20 cellular contexts compared by ENCODE assay signal in the genomic region with DNA sequence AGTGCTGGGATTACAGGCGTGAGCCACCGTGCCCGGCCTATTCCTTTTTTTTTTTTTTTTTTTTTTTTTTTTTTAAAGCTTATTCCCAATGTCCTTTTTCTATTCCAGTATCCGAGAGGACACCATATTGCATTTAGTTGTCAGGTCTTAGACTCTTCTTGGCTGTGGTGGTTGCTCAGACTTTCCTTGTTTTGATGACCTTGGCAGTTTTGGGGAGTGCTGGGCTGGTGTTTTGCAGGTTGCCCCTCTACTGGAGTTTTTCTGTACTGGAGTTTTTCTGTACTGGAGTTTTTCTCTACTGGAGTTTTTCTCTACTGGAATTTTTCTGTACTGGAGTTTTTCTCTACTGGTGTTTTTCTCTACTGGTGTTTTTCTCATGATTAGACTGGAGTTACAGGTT.
DNase-seq lines count a peak whose midpoint lies in the region; ATAC-seq, FAIRE-seq and TF ChIP-seq lines count a peak whose summit lies in the region.
"Had no signal": no experiment of that assay in that cellular context is flagged by ENCODE, and none has a peak within 500 bp of the region (broad histone marks: within the 10 kb centered on the region; RNA-seq: fewer than 3 reads in every experiment).

No MANE protein-coding gene starts in this region.

- H3K4me1 ChIP-seq in HepG2 (ENCODE audit: insufficient read depth, low read length) (no peaks in the 10 kb centered on the region), right lobe of liver (no peaks in the 10 kb centered on the region), lung (ENCODE audit: control insufficient read depth in 2 of 2, insufficient read depth in 2 of 2, low read length in 2 of 2) (peaks cover 8 to 18% of the 10 kb centered on the region in 2 donors), ascending aorta (peaks cover 0 to 2% of the 10 kb centered on the region in 2 donors)

- no peak for DNase-seq in HepG2 (ENCODE audit: low spot score)
- no peak for DNase-seq in right lobe of liver
- DNase-seq in RWPE1 (ENCODE audit: low spot score): no peak
- DNase-seq in lung (ENCODE audit: low spot score): peak; percentile 9
- DNase-seq in type B pancreatic cell (ENCODE audit: extremely low spot score, unreplicated experiment): no peak
- no peak for DNase-seq in ascending aorta (ENCODE audit: low spot score in 2 of 2)
- DNase-seq in WERI-Rb-1: no peak
- DNase-seq in NCI-H524 treated with DMSO at 0.1 percent for 48 hours (lab: John Stamatoyannopoulos, UW): no peak
- DNase-seq: 8988T; ACHN; Calu3; CD4-positive, alpha-beta T cell; DMS 273 treated with DMSO at 0.1 percent for 48 hours; DMS79; EL; GM23248 had no signal

- H3K9me3 ChIP-seq in HepG2 (ENCODE audit: low read length) (no peaks in the 10 kb centered on the region), right lobe of liver (no peaks in the 10 kb centered on the region), lung (ENCODE audit: control insufficient read depth in 2 of 2, insufficient read depth in 1 of 2, low read length in 1 of 2) (no peaks in the 10 kb centered on the region), ascending aorta (no peaks in the 10 kb centered on the region), WERI-Rb-1 (ENCODE audit: severe bottlenecking) (no peaks in the 10 kb centered on the region)

- POLR2A ChIA-PET in HepG2 (lab: Yijun Ruan, JAX): no interaction called here
- POLR2A ChIA-PET in RWPE1 (lab: Yijun Ruan, JAX; ENCODE audit: low non-redundant PET): no interaction called here

- no peak overlapping the region for H3K4me3 Mint-ChIP-seq in type B pancreatic cell
- H3K4me3 Mint-ChIP-seq: CD4-positive, alpha-beta T cell had no signal

- BruUV-seq in HepG2 (replicated peaks; lab: Mats Ljungman, UMichigan): no TSS peak

- H3K36me3 ChIP-seq in HepG2 (replicated peaks in 1 of 2; ENCODE audit: control insufficient read depth in 1 of 2, insufficient read depth in 2 of 2, low read length in 2 of 2): no peaks in the 10 kb centered on the region
- no peaks in the 10 kb centered on the region for H3K36me3 ChIP-seq in right lobe of liver
- H3K36me3 ChIP-seq in lung (ENCODE audit: control insufficient read depth in 2 of 2, insufficient read depth in 2 of 2, low read length in 2 of 2): peaks cover 0 to 2% of the 10 kb centered on the region in 2 donors
- H3K36me3 ChIP-seq in ascending aorta: no peaks in the 10 kb centered on the region
- no peaks in the 10 kb centered on the region for H3K36me3 ChIP-seq in WERI-Rb-1
- H3K36me3 ChIP-seq: BLaER1 treated with 17β-estradiol and CSF1 and Interleukin-3, amounts not matched to agents 10 nM and 100 nM had no signal

- no peak for FAIRE-seq in HepG2 (lab: Jason Lieb, UNC)
- FAIRE-seq: G401.6, GM12891, H54 had no signal

- no peak for TF ChIP-seq CTCF in HepG2 (CRISPR knock-in tag; IDR thresholded peaks at IDR 0.05)
- TF ChIP-seq CTCF in right lobe of liver (IDR thresholded peaks at IDR 0.05): no peak
- TF ChIP-seq CTCF in RWPE1 (conservative IDR thresholded peaks at IDR 0.05; ENCODE audit: low read depth): no peak
- no peak for TF ChIP-seq CTCF in lung (IDR thresholded peaks at IDR 0.05; ENCODE audit: control extremely low read depth, extremely low read depth)
- TF ChIP-seq CTCF in type B pancreatic cell (conservative IDR thresholded peaks at IDR 0.05): no peak
- no peak for TF ChIP-seq CTCF in ascending aorta (IDR thresholded peaks at IDR 0.05)
- TF ChIP-seq CTCF in WERI-Rb-1 (IDR thresholded peaks at IDR 0.05; ENCODE audit: low read depth, low read length): no peak

- H4K20me1 ChIP-seq in HepG2 (ENCODE audit: insufficient read depth, low read length): no peaks in the 10 kb centered on the region
- H4K20me1 ChIP-seq: BLaER1 treated with 17β-estradiol and CSF1 and Interleukin-3, amounts not matched to agents 10 nM and 100 nM had no signal

- no peak overlapping the region for H3K9ac ChIP-seq in HepG2 (ENCODE audit: insufficient read depth, low read depth, low read length)
- H3K9ac ChIP-seq: BLaER1 treated with 17β-estradiol and CSF1 and Interleukin-3, amounts not matched to agents 10 nM and 100 nM; GM23248 had no signal

- TF ChIP-seq POLR2A in HepG2 (IDR thresholded peaks at IDR 0.05; ENCODE audit: insufficient read depth in 1 of 2, low read depth in 2 of 2, low read length in 2 of 2) (no peak), right lobe of liver (IDR thresholded peaks at IDR 0.05) (no peak)

- TF ChIP-seq EP300 in HepG2 (IDR thresholded peaks at IDR 0.05; ENCODE audit: low read depth in 2 of 2, low read length in 2 of 2): no peak
- TF ChIP-seq EP300 in HepG2 (CRISPR knock-in tag; IDR thresholded peaks at IDR 0.05; ENCODE audit: borderline replicate concordance): no peak

- intact Hi-C loops in HepG2 (cut with micrococcal nuclease; ENCODE audit: unreplicated experiment): loop anchor here (1.0 to 5.0 kb wide), 3 partner anchors 81 to 216 kb away; no protein-coding TSS in a partner anchor
- intact Hi-C loops in right lobe of liver (cut with DNase I): no loop called here
- intact Hi-C loops in ascending aorta (cut with DNase I): loop anchor here (1.0 kb wide), 3 partner anchors 81 to 216 kb away; no protein-coding TSS in a partner anchor

- H3K9me3 Mint-ChIP-seq in type B pancreatic cell: peaks cover 3% of the 10 kb centered on the region
- H3K9me3 Mint-ChIP-seq: CD4-positive, alpha-beta T cell had no signal

- no peak for TF ChIP-seq RAD21 in HepG2 (CRISPR knock-in tag; IDR thresholded peaks at IDR 0.05)

- WGBS in HepG2 (ENCODE audit: low lambda C conversion rate): 73% methylated on average over 4 of the region's 4 CpGs
- WGBS in right lobe of liver (ENCODE audit: insufficient coverage, low coverage, low lambda C conversion rate, missing lambda C conversion rate): 67% methylated on average over 3 of the region's 4 CpGs
- WGBS in lung, 2 donors: 91 to 100% methylated on average over 4 of the region's 4 CpGs

- peaks cover 30% of the 10 kb centered on the region for H3K36me3 Mint-ChIP-seq in type B pancreatic cell

- ATAC-seq in HepG2 (no peak), right lobe of liver (no peak), lung (ENCODE audit: insufficient read depth, low FRiP score) (no peak)

- peaks cover 28% of the 10 kb centered on the region for H3K4me1 Mint-ChIP-seq in type B pancreatic cell (ENCODE audit: unreplicated experiment)

- H3K4me3 ChIP-seq in HepG2 (replicated peaks in 1 of 3; ENCODE audit: insufficient read depth in 1 of 3, low read depth in 2 of 3, low read length in 3 of 3): no peak overlapping the region
- H3K4me3 ChIP-seq in right lobe of liver: no peak overlapping the region
- no peak overlapping the region for H3K4me3 ChIP-seq in lung
- no peak overlapping the region for H3K4me3 ChIP-seq in ascending aorta
- H3K4me3 ChIP-seq in WERI-Rb-1 (ENCODE audit: low read depth, low read length): no peak overlapping the region
- H3K4me3 ChIP-seq: BLaER1 treated with 17β-estradiol and CSF1 and Interleukin-3, amounts not matched to agents 10 nM and 100 nM; GM23248 had no signal

- no peak overlapping the region for H3K4me2 ChIP-seq in HepG2 (ENCODE audit: low read depth, low read length)
- H3K4me2 ChIP-seq: BLaER1 treated with 17β-estradiol and CSF1 and Interleukin-3, amounts not matched to agents 10 nM and 100 nM had no signal

- H3K27ac ChIP-seq in HepG2 (ENCODE audit: extremely low read length, insufficient read depth, low read length): no peak overlapping the region
- no peak overlapping the region for H3K27ac ChIP-seq in right lobe of liver
- H3K27ac ChIP-seq in RWPE1: 0 out of 2 replicates have a peak overlapping the region, but pooled peaks have one; percentile 11
- peak overlapping the region in 1 of 2 donors; percentile 40 for H3K27ac ChIP-seq in lung (ENCODE audit: low read depth in 1 of 2, low read length in 1 of 2)
- no peak overlapping the region for H3K27ac ChIP-seq in ascending aorta
- H3K27ac ChIP-seq in WERI-Rb-1: no peak overlapping the region
- H3K27ac ChIP-seq: BLaER1 treated with 17β-estradiol and CSF1 and Interleukin-3, amounts not matched to agents 10 nM and 100 nM; GM23248 had no signal

- in situ Hi-C loops in HepG2 (cut with HindIII; ENCODE audit: extremely low pct_ligation_motif_present, low pct_unique_long_range_greater_than_20kb): loop anchor here (10.0 kb wide), 1 partner anchor 83 kb away; no protein-coding TSS in a partner anchor

- CTCF ChIA-PET in HepG2 (lab: Yijun Ruan, JAX; ENCODE audit: low intra/inter-chr PET ratio, low total read pairs): interaction anchor here (2.5 to 3.4 kb wide), 2 partner anchors 82 to 216 kb away, joined by 18 to 71 read pairs; no protein-coding TSS in a partner anchor
- CTCF ChIA-PET in RWPE1 (lab: Yijun Ruan, JAX): interaction anchor here (0.7 kb wide), 2 partner anchors 23 to 207 kb away, joined by 3 to 5 read pairs; no protein-coding TSS in a partner anchor

- H3K27ac Mint-ChIP-seq in type B pancreatic cell: peak overlapping the region; percentile 86
- H3K27ac Mint-ChIP-seq: CD4-positive, alpha-beta T cell had no signal

- no peaks in the 10 kb centered on the region for H3K27me3 ChIP-seq in HepG2 (ENCODE audit: control insufficient read depth in 1 of 2, insufficient read depth in 2 of 2, low read length in 2 of 2)
- H3K27me3 ChIP-seq in right lobe of liver: no peaks in the 10 kb centered on the region
- H3K27me3 ChIP-seq in lung (ENCODE audit: control insufficient read depth, insufficient read depth): no peaks in the 10 kb centered on the region
- H3K27me3 ChIP-seq in ascending aorta: no peaks in the 10 kb centered on the region
- H3K27me3 ChIP-seq in WERI-Rb-1 (ENCODE audit: insufficient read depth, low read depth, severe bottlenecking): no peaks in the 10 kb centered on the region
- H3K27me3 ChIP-seq: BLaER1 treated with 17β-estradiol and CSF1 and Interleukin-3, amounts not matched to agents 10 nM and 100 nM had no signal

- H3K27me3 Mint-ChIP-seq in type B pancreatic cell: no peaks in the 10 kb centered on the region
- H3K27me3 Mint-ChIP-seq: CD4-positive, alpha-beta T cell had no signal

- H2AFZ ChIP-seq in HepG2 (ENCODE audit: low read length): no peak overlapping the region
- H2AFZ ChIP-seq: GM23248 had no signal

- H3K79me2 ChIP-seq in HepG2 (ENCODE audit: insufficient read depth, low read length): no peaks in the 10 kb centered on the region

TF ChIP-seq in HepG2, 621 proteins besides CTCF, POLR2A, EP300 and RAD21:
- TF ChIP-seq SOX5 (CRISPR knock-in tag; IDR thresholded peaks at IDR 0.05; ENCODE audit: borderline replicate concordance) (no peak), MAFK (conservative IDR thresholded peaks at IDR 0.05 in 1 of 2, IDR thresholded peaks at IDR 0.05 in 1 of 2; ENCODE audit: low read length in 2 of 2) (peak; percentile 59 to 78), ZBTB1 (CRISPR knock-in tag; IDR thresholded peaks at IDR 0.05; ENCODE audit: borderline replicate concordance) (no peak), MAFF (IDR thresholded peaks at IDR 0.05; ENCODE audit: low read depth, low read length) (peak; percentile 47)

Comparison
In these comparisons a context has a peak if more than half of its experiments do, and no peak if none do; other contexts are left out.
1. intact Hi-C loops: an anchor here in HepG2 (1.0 to 5.0 kb wide) and ascending aorta (1.0 kb wide); none called in right lobe of liver.